ENCODE assay signal across 1 cellular context in genomic region chrX:134933248-134933647, GRCh38.
TF ChIP-seq lines count a peak whose summit lies in the region.

No MANE protein-coding gene starts in this region.

TF ChIP-seq in HCT116, 20 proteins besides CTCF, POLR2A, EP300 and RAD21 (continued from another document):
- TF ChIP-seq, protein P1, sequence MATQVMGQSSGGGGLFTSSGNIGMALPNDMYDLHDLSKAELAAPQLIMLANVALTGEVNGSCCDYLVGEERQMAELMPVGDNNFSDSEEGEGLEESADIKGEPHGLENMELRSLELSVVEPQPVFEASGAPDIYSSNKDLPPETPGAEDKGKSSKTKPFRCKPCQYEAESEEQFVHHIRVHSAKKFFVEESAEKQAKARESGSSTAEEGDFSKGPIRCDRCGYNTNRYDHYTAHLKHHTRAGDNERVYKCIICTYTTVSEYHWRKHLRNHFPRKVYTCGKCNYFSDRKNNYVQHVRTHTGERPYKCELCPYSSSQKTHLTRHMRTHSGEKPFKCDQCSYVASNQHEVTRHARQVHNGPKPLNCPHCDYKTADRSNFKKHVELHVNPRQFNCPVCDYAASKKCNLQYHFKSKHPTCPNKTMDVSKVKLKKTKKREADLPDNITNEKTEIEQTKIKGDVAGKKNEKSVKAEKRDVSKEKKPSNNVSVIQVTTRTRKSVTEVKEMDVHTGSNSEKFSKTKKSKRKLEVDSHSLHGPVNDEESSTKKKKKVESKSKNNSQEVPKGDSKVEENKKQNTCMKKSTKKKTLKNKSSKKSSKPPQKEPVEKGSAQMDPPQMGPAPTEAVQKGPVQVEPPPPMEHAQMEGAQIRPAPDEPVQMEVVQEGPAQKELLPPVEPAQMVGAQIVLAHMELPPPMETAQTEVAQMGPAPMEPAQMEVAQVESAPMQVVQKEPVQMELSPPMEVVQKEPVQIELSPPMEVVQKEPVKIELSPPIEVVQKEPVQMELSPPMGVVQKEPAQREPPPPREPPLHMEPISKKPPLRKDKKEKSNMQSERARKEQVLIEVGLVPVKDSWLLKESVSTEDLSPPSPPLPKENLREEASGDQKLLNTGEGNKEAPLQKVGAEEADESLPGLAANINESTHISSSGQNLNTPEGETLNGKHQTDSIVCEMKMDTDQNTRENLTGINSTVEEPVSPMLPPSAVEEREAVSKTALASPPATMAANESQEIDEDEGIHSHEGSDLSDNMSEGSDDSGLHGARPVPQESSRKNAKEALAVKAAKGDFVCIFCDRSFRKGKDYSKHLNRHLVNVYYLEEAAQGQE (IDR thresholded peaks at IDR 0.05; ENCODE audit: low read depth) = no peak
- no peak for TF ChIP-seq EGR1 (IDR thresholded peaks at IDR 0.05; ENCODE audit: low read depth)
- TF ChIP-seq CBX3 (IDR thresholded peaks at IDR 0.05; ENCODE audit: low read depth) = no peak
- TF ChIP-seq EZH2 (IDR thresholded peaks at IDR 0.05) = no peak
- TF ChIP-seq POLR2AphosphoS5 (IDR thresholded peaks at IDR 0.05; ENCODE audit: low read depth, low read length) = no peak
- no peak for TF ChIP-seq SIN3A (IDR thresholded peaks at IDR 0.05; ENCODE audit: low read depth)
- TF ChIP-seq ZFX (IDR thresholded peaks at IDR 0.05) = no peak
- no peak for TF ChIP-seq SP1 (IDR thresholded peaks at IDR 0.05; ENCODE audit: low read depth)
- TF ChIP-seq TCF7L2 (IDR thresholded peaks at IDR 0.05; ENCODE audit: borderline replicate concordance, extremely low read depth, insufficient read depth, insufficient read length) = no peak
- TF ChIP-seq YY1 (IDR thresholded peaks at IDR 0.05; ENCODE audit: extremely low read depth, insufficient replicate concordance, low read depth, low read length) = no peak
- TF ChIP-seq, protein P2, sequence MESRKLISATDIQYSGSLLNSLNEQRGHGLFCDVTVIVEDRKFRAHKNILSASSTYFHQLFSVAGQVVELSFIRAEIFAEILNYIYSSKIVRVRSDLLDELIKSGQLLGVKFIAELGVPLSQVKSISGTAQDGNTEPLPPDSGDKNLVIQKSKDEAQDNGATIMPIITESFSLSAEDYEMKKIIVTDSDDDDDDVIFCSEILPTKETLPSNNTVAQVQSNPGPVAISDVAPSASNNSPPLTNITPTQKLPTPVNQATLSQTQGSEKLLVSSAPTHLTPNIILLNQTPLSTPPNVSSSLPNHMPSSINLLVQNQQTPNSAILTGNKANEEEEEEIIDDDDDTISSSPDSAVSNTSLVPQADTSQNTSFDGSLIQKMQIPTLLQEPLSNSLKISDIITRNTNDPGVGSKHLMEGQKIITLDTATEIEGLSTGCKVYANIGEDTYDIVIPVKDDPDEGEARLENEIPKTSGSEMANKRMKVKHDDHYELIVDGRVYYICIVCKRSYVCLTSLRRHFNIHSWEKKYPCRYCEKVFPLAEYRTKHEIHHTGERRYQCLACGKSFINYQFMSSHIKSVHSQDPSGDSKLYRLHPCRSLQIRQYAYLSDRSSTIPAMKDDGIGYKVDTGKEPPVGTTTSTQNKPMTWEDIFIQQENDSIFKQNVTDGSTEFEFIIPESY (IDR thresholded peaks at IDR 0.05; ENCODE audit: extremely low read depth, insufficient replicate concordance, low read length) = no peak
- no peak for TF ChIP-seq FOSL1 (IDR thresholded peaks at IDR 0.05; ENCODE audit: low read depth)
